Comparison of ENCODE assay signal across 27 cellular contexts in the genomic region with DNA sequence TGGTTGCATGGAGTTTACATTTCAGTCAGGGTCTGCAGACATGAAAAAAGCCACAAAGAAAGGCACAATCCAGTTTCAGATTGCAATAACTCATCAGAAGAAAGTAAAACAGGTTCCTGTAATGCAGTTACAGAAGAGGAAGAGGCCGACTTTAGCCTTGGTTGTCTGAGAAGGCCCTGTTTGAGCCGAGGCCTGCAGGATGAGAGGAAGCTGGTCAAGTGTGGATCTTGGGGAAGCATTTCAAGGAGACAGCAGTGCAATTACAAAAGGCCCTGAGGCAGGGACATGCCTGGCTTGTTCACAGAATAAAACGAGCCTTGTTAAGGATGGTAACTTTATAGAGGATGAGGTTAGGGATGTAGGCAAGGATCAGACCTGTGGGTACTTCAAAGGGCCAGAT.
A peak's percentile ranks its signal among the peaks of the same experiment; 100 is the strongest.
DNase-seq lines count a peak whose midpoint lies in the region; ATAC-seq, FAIRE-seq and TF ChIP-seq lines count a peak whose summit lies in the region.
"Had no signal": no experiment of that assay in that cellular context is flagged by ENCODE, and none has a peak within 500 bp of the region (broad histone marks: within the 10 kb centered on the region; RNA-seq: fewer than 3 reads in every experiment).

No MANE protein-coding gene starts in this region.

- ATAC-seq in GM21576 (IDR thresholded peaks at IDR 0.05; ENCODE audit: unreplicated experiment) = no peak
- ATAC-seq in GM18519 (IDR thresholded peaks at IDR 0.05; ENCODE audit: low FRiP score, unreplicated experiment) = no peak
- ATAC-seq: heart right ventricle; K562; naive thymus-derived CD4-positive, alpha-beta T cell; PC-3; SK-N-SH treated with all-trans-retinoic acid at 6 μM for 48 hours had no signal

- no peak for FAIRE-seq in GM12892 (lab: Jason Lieb, UNC)
- FAIRE-seq: frontal cortex, H1, K562, kidney had no signal

- no peak for TF ChIP-seq POLR2A in GM12892 (IDR thresholded peaks at IDR 0.05; ENCODE audit: low read depth, low read length)

- peak; percentile 23 for DNase-seq in CD1c-positive myeloid dendritic cell (ENCODE audit: extremely low spot score)
- peak; percentile 66 for DNase-seq in MV-4-11 (lab: John Stamatoyannopoulos, UW)
- peak; percentile 1 for DNase-seq in SKM-1 (lab: John Stamatoyannopoulos, UW; ENCODE audit: unreplicated experiment)
- peak; percentile 2 for DNase-seq in medulla oblongata (ENCODE audit: extremely low spot score)
- no peak for DNase-seq in GM12892 (ENCODE audit: insufficient read length)
- DNase-seq: activated CD4-positive, alpha-beta T cell treated with anti-CD3 and anti-CD28 coated beads, Interleukin-2, amount 10 ng/mL, durations not matched to agents 24 days and 14 days; C1 segment of cervical spinal cord; Calu3; DMS79 treated with DMSO at 0.1 percent for 48 hours; heart right ventricle; HFFc6; kidney; MG63; naive thymus-derived CD4-positive, alpha-beta T cell; NCI-H446 treated with DMSO at 0.1 percent for 48 hours; NCI-H774; PC-3; sigmoid colon; stimulated activated CD4-positive, alpha-beta T cell treated with anti-CD3 and anti-CD28 coated beads, Interleukin-4, amount 100 ng/mL, for 4 hours; T-helper 9 cell; transverse colon had no signal
